ENCODE assay signal across 19 cellular contexts in the genomic region with DNA sequence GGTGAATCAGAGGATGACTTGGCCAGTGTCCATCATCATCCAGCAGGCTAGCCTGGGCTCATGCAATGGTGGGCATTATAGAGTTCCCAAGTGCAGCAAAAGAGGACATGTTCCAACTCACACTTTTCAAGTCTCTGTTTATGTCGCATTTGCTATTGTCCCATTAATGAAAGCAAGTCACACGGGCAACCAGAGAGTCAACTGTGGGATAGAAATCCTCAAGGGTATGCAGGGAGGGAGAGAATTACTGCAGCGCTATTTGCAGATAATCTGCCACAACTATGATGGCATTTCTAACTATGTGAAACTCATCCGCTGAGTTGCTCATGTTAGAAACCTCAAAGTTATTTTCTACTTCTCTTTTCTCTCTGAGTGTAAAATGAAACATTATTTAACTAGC.
"Had no signal": no experiment of that assay in that cellular context is flagged by ENCODE, and none has a peak within 500 bp of the region (broad histone marks: within the 10 kb centered on the region; RNA-seq: fewer than 3 reads in every experiment).

No MANE protein-coding gene starts in this region.

- H3K4me3 ChIP-seq: lung, prostate gland, sigmoid colon, skin epidermis, spleen, testis, tibial artery had no signal

- DNase-seq: cortex of kidney; effector memory CD8-positive, alpha-beta T cell; head of caudate nucleus; left ventricle myocardium superior; naive thymus-derived CD8-positive, alpha-beta T cell; nephron progenitor cell; nucleus accumbens; right cardiac atrium; sigmoid colon; spleen; stimulated activated CD4-positive, alpha-beta T cell treated with anti-CD3 and anti-CD28 coated beads, Interleukin-4, amount 100 ng/mL, for 4 hours; stimulated activated naive CD8-positive, alpha-beta T cell treated with anti-CD3 and anti-CD28 coated beads, Interleukin-15, Interleukin-2, amounts not matched to agents 100 U/mL and 50 U/mL, for 24 hours; substantia nigra; testis; tibial artery had no signal

- ATAC-seq: effector memory CD8-positive, alpha-beta T cell; left ventricle myocardium superior; naive thymus-derived CD8-positive, alpha-beta T cell; right cardiac atrium; stimulated activated memory B cell treated with anti-CD40 and anti-IgM and Interleukin-4, amounts not matched to agents 10 μg/mL and 1 μg/mL and 100 μg/mL, for 72 hours; stimulated activated naive CD8-positive, alpha-beta T cell treated with anti-CD3 and anti-CD28 coated beads, Interleukin-15, Interleukin-2, amounts not matched to agents 100 U/mL and 50 U/mL, for 24 hours had no signal

- H3K27me3 ChIP-seq: sigmoid colon, testis, tibial artery had no signal

- H3K9me3 ChIP-seq: prostate gland, sigmoid colon, spleen, testis, tibial artery had no signal

- H3K27ac ChIP-seq: prostate gland, sigmoid colon, skin epidermis, spleen, testis, tibial artery had no signal

- H3K36me3 ChIP-seq: prostate gland, sigmoid colon, spleen, tibial artery had no signal

- H3K4me1 ChIP-seq: prostate gland, sigmoid colon, spleen, testis, tibial artery had no signal
